13 cellular contexts compared by ENCODE assay signal in the genomic region with DNA sequence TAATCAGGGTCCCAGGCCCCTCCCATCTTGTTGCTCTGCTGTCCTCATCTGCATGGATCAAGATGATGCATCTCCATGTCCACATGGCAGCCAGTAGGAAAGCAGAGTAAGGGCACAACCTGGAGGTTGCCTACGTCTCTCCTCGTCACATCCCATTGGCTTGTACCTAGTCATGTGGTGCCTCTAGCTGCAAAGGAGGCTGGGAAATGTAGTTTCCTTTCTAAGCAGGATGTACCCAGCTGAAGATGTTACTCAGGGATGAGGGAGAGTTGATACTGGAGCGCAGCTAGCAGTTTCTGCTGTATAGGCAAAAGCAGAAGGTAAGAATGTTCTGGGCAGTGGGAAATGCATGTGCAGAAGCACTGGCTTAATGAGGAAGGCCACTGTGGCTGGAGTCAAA. TPM values are rescaled to one million over a fixed set of nuclear protein-coding genes. Genes with fewer than 3 reads are reported as not detected.
DNase-seq lines count a peak whose midpoint lies in the region; ATAC-seq and TF ChIP-seq lines count a peak whose summit lies in the region.
"Had no signal": no experiment of that assay in that cellular context is flagged by ENCODE, and none has a peak within 500 bp of the region (broad histone marks: within the 10 kb centered on the region; RNA-seq: fewer than 3 reads in every experiment).

No MANE protein-coding gene starts in this region.

- no peak for TF ChIP-seq POLR2A in uterus (IDR thresholded peaks at IDR 0.05)

- H2AFZ ChIP-seq in mesenchymal stem cell (ENCODE audit: low read depth, low read length) = no peak overlapping the region

- H3K9me3 ChIP-seq in HUES6 (ENCODE audit: control insufficient read depth, insufficient read depth, low read depth, low read length) (peaks cover 6% of the 10 kb centered on the region), mesenchymal stem cell (ENCODE audit: control insufficient read depth, low read length) (peaks cover 11% of the 10 kb centered on the region), uterus (peaks cover 0 to 4% of the 10 kb centered on the region in 2 donors)

- no peak overlapping the region for H2AK5ac ChIP-seq in mesenchymal stem cell (ENCODE audit: low read length, severe bottlenecking)

- ATAC-seq in HG03135 (IDR thresholded peaks at IDR 0.05; ENCODE audit: unreplicated experiment) = no peak
- ATAC-seq: stimulated activated memory B cell treated with anti-CD40 and anti-IgM and Interleukin-4, amounts not matched to agents 10 μg/mL and 1 μg/mL and 100 μg/mL, for 72 hours had no signal

- no peak overlapping the region for H4K8ac ChIP-seq in mesenchymal stem cell (ENCODE audit: low read length)

- peaks cover 27% of the 10 kb centered on the region for H3K79me1 ChIP-seq in mesenchymal stem cell (replicated peaks; ENCODE audit: low read length, poor library complexity, severe bottlenecking)

- H2BK120ac ChIP-seq in mesenchymal stem cell (ENCODE audit: low read depth, low read length) = no peak overlapping the region

- H3K36me3 ChIP-seq in HUES6 (ENCODE audit: control insufficient read depth, insufficient read depth, low read length) (peaks cover 10% of the 10 kb centered on the region; the same call in 1 of the 2 replicates), mesenchymal stem cell (ENCODE audit: control insufficient read depth in 1 of 2, insufficient read depth in 2 of 2, low read depth in 1 of 2, low read length in 2 of 2) (peaks cover 0 to 12% of the 10 kb centered on the region in 2 experiments), uterus (no peaks in the 10 kb centered on the region)

- TF ChIP-seq CTCF in uterus (IDR thresholded peaks at IDR 0.05) = no peak

- H3K27ac ChIP-seq in HUES6 (ENCODE audit: low read depth, low read length) (no peak overlapping the region), mesenchymal stem cell (ENCODE audit: low read length, poor library complexity, severe bottlenecking) (no peak overlapping the region), uterus (no peak overlapping the region)
- H3K27ac ChIP-seq: left ventricle myocardium inferior had no signal

- H3K4me3 ChIP-seq in HUES6 (ENCODE audit: low read depth, low read length) (no peak overlapping the region), mesenchymal stem cell (ENCODE audit: insufficient read depth in 1 of 2, low read depth in 1 of 2, low read length in 2 of 2) (no peak overlapping the region), uterus (no peak overlapping the region)
- H3K4me3 ChIP-seq: left ventricle myocardium inferior had no signal

- H3K4me1 ChIP-seq in HUES6 (ENCODE audit: control insufficient read depth, insufficient read depth, low read length) = peaks cover 38% of the 10 kb centered on the region
- H3K4me1 ChIP-seq in mesenchymal stem cell (ENCODE audit: control insufficient read depth, insufficient read depth, low read depth, low read length) = peaks cover 12% of the 10 kb centered on the region
- H3K4me1 ChIP-seq in uterus = no peaks in the 10 kb centered on the region

- no peak overlapping the region for H2BK12ac ChIP-seq in mesenchymal stem cell (ENCODE audit: low read length in 2 of 2)

- no peak overlapping the region for H3K4me2 ChIP-seq in mesenchymal stem cell (ENCODE audit: low read length, poor library complexity, severe bottlenecking)

- H3K27me3 ChIP-seq in HUES6 (ENCODE audit: control insufficient read depth, insufficient read depth, low read length) (no peaks in the 10 kb centered on the region), mesenchymal stem cell (ENCODE audit: control insufficient read depth in 1 of 2, insufficient read depth in 1 of 2, low read length in 2 of 2) (no peaks in the 10 kb centered on the region), uterus (no peaks in the 10 kb centered on the region)

- H4K91ac ChIP-seq in mesenchymal stem cell (ENCODE audit: low read length) = no peak overlapping the region

- no peak overlapping the region for H3K23ac ChIP-seq in mesenchymal stem cell (ENCODE audit: low read length in 2 of 2)

- peak; percentile 47 for DNase-seq in EH (ENCODE audit: low read depth)
- peak; percentile 41 for DNase-seq in amniotic epithelial cell (ENCODE audit: low read depth)
- peak; percentile 47 for DNase-seq in mesenchymal stem cell
- DNase-seq in DMS153 treated with DMSO at 0.1 percent for 48 hours (lab: John Stamatoyannopoulos, UW; ENCODE audit: unreplicated experiment) = no peak
- no peak for DNase-seq in uterus
- no peak for DNase-seq in NCI-H524 treated with DMSO at 0.1 percent for 48 hours (lab: John Stamatoyannopoulos, UW)
- DNase-seq: activated CD4-positive, alpha-beta T cell treated with anti-CD3 and anti-CD28 coated beads, Interleukin-2, amount 10 ng/mL, durations not matched to agents 24 days and 14 days; activated naive CD4-positive, alpha-beta T cell; left ventricle myocardium inferior; NCI-H446 had no signal

- H2BK15ac ChIP-seq in mesenchymal stem cell (ENCODE audit: low read depth, poor library complexity, severe bottlenecking) = no peak overlapping the region

- H3K18ac ChIP-seq in mesenchymal stem cell (ENCODE audit: low read depth in 1 of 2, low read length in 2 of 2) = no peak overlapping the region

- H3K9ac ChIP-seq in HUES6 (ENCODE audit: low read length) (peak overlapping the region; percentile 34), mesenchymal stem cell (ENCODE audit: low read length) (no peak overlapping the region)

- H3K4ac ChIP-seq in mesenchymal stem cell (ENCODE audit: low read depth in 1 of 2, low read length in 2 of 2) = no peak overlapping the region

- intact Hi-C loops in uterus (cut with DNase I; ENCODE audit: low total_unique reads) = no loop called here

- H3K14ac ChIP-seq in mesenchymal stem cell (ENCODE audit: low read length in 2 of 2) = no peak overlapping the region

- H2BK5ac ChIP-seq in mesenchymal stem cell (ENCODE audit: low read depth, low read length, poor library complexity, severe bottlenecking) = no peak overlapping the region

- WGBS in mesenchymal stem cell = 91% methylated on average over 3 of the region's 3 CpGs

RNA-seq across cellular contexts. Expression of a gene that starts 20.8 kb away (rescaled TPM):
- 42.8 TPM for polyA plus RNA-seq in mesenchymal stem cell (2013, experiment 1 of 2)
- 39.9 TPM for polyA plus RNA-seq in mesenchymal stem cell (2013, experiment 2 of 2)
- total RNA-seq in uterus = 10 to 100 TPM; 12.1 to 39.2 (median 18.6) TPM

Comparison
In these comparisons a context has a peak if more than half of its experiments do, and no peak if none do; other contexts are left out.
1. DNase-seq: peak in EH (single experiment), amniotic epithelial cell (single experiment) and mesenchymal stem cell (single experiment); none in DMS153 treated with DMSO at 0.1 percent for 48 hours (single experiment), uterus (0 of 2) and NCI-H524 treated with DMSO at 0.1 percent for 48 hours (single experiment).